Comparison of ENCODE assay signal across 1 cellular context in genomic region chr11:1946812-1947480, GRCh38.
TF ChIP-seq lines count a peak whose summit lies in the region.

MRPL23 (plus strand) TSS chr11:1947332; CDS start chr11:1947363, 31 bp downstream.

TF ChIP-seq in HepG2, 621 proteins besides CTCF, POLR2A, EP300 and RAD21 (continued from another document):
- TF ChIP-seq, protein P1, sequence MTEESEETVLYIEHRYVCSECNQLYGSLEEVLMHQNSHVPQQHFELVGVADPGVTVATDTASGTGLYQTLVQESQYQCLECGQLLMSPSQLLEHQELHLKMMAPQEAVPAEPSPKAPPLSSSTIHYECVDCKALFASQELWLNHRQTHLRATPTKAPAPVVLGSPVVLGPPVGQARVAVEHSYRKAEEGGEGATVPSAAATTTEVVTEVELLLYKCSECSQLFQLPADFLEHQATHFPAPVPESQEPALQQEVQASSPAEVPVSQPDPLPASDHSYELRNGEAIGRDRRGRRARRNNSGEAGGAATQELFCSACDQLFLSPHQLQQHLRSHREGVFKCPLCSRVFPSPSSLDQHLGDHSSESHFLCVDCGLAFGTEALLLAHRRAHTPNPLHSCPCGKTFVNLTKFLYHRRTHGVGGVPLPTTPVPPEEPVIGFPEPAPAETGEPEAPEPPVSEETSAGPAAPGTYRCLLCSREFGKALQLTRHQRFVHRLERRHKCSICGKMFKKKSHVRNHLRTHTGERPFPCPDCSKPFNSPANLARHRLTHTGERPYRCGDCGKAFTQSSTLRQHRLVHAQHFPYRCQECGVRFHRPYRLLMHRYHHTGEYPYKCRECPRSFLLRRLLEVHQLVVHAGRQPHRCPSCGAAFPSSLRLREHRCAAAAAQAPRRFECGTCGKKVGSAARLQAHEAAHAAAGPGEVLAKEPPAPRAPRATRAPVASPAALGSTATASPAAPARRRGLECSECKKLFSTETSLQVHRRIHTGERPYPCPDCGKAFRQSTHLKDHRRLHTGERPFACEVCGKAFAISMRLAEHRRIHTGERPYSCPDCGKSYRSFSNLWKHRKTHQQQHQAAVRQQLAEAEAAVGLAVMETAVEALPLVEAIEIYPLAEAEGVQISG (CRISPR knock-in tag; IDR thresholded peaks at IDR 0.05): peak; percentile 46; the same call in 1 of the 2 replicates
